In the genomic region with DNA sequence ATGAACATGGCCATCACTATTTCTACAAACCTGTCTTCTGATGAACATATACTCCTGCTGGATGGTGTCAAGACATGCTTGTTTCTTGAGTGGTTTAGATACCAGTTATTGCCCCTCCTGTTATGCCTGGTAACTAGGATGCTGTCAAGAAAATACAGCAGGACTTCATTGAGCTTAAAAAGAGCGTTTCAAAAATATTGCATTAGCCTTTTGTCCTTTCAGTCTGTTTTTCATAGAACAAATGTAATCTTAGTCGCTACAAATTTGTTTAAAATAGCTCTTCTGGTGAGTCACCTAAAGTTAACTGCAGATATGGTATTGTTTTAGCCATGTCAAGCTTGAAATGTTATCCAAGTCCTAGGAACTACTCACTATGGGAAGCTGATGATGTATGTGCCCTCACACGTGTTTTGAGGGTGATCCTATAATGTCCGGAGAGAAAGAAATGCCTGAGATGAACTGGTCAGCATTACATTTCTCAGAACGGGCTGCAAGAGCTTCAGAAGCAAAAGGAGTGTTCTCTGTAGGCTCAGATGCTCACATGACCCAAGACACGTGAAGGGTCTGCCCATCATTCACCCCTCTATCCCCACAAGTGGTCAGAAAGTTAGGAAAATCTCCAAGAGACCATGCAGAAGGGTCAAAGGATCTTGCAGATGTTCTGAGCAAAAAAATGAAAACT, we compare ENCODE assay signal across 1 cellular context.
TF ChIP-seq lines count a peak whose summit lies in the region.

No MANE protein-coding gene starts in this region.

TF ChIP-seq in SK-N-SH, 30 proteins besides CTCF, POLR2A, EP300 and RAD21 (continued from another document):
- TF ChIP-seq, protein P1, sequence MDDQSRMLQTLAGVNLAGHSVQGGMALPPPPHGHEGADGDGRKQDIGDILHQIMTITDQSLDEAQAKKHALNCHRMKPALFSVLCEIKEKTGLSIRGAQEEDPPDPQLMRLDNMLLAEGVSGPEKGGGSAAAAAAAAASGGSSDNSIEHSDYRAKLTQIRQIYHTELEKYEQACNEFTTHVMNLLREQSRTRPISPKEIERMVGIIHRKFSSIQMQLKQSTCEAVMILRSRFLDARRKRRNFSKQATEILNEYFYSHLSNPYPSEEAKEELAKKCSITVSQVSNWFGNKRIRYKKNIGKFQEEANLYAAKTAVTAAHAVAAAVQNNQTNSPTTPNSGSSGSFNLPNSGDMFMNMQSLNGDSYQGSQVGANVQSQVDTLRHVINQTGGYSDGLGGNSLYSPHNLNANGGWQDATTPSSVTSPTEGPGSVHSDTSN (IDR thresholded peaks at IDR 0.05): peak; percentile 69
- TF ChIP-seq FOSL2 (IDR thresholded peaks at IDR 0.05; ENCODE audit: borderline replicate concordance, low read depth) (peak; percentile 64), SIN3A (IDR thresholded peaks at IDR 0.05; ENCODE audit: borderline replicate concordance, low read depth, low read length) (no peak), EZH2phosphoT487 (IDR thresholded peaks at IDR 0.05; ENCODE audit: borderline replicate concordance, low read depth) (no peak), GABPA (IDR thresholded peaks at IDR 0.05; ENCODE audit: low read depth) (no peak), MXI1 (IDR thresholded peaks at IDR 0.05; ENCODE audit: low read depth, low read length) (no peak), RFX5 (IDR thresholded peaks at IDR 0.05; ENCODE audit: low read length) (no peak), NRF1 (IDR thresholded peaks at IDR 0.05; ENCODE audit: low read depth, low read length) (no peak), GATA2 (CRISPR knock-in tag; IDR thresholded peaks at IDR 0.05) (no peak), NFIC (IDR thresholded peaks at IDR 0.05; ENCODE audit: borderline replicate concordance) (peak; percentile 31; the same call in 1 of the 2 replicates), FOXJ3 (CRISPR knock-in tag; IDR thresholded peaks at IDR 0.05) (no peak), TEAD4 (IDR thresholded peaks at IDR 0.05; ENCODE audit: borderline replicate concordance, insufficient read depth) (peak; percentile 59; the same call in 1 of the 2 replicates), MEF2A (IDR thresholded peaks at IDR 0.05; ENCODE audit: borderline replicate concordance, low read depth) (peak; percentile 68), SMC3 (IDR thresholded peaks at IDR 0.05; ENCODE audit: low read depth, low read length) (no peak), TCF12 (IDR thresholded peaks at IDR 0.05) (peak; percentile 84), YY1 (IDR thresholded peaks at IDR 0.05; ENCODE audit: low read depth) (no peak), RCOR1 (IDR thresholded peaks at IDR 0.05; ENCODE audit: low read length) (no peak), ELF1 (IDR thresholded peaks at IDR 0.05) (no peak), RXRA (IDR thresholded peaks at IDR 0.05; ENCODE audit: borderline replicate concordance, low read depth) (peak; percentile 63; the same call in 1 of the 2 replicates), FOXM1 (IDR thresholded peaks at IDR 0.05; ENCODE audit: low read depth) (0 out of 2 replicates have a peak, but pooled peaks have one; percentile 34), POLR2AphosphoS5 (IDR thresholded peaks at IDR 0.05; ENCODE audit: low read depth, low read length) (peak; percentile 29; the same call in 1 of the 2 replicates)
- TF ChIP-seq, protein P2, sequence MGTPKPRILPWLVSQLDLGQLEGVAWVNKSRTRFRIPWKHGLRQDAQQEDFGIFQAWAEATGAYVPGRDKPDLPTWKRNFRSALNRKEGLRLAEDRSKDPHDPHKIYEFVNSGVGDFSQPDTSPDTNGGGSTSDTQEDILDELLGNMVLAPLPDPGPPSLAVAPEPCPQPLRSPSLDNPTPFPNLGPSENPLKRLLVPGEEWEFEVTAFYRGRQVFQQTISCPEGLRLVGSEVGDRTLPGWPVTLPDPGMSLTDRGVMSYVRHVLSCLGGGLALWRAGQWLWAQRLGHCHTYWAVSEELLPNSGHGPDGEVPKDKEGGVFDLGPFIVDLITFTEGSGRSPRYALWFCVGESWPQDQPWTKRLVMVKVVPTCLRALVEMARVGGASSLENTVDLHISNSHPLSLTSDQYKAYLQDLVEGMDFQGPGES (IDR thresholded peaks at IDR 0.05; ENCODE audit: low read depth, low read length): no peak
- TF ChIP-seq, protein P3, sequence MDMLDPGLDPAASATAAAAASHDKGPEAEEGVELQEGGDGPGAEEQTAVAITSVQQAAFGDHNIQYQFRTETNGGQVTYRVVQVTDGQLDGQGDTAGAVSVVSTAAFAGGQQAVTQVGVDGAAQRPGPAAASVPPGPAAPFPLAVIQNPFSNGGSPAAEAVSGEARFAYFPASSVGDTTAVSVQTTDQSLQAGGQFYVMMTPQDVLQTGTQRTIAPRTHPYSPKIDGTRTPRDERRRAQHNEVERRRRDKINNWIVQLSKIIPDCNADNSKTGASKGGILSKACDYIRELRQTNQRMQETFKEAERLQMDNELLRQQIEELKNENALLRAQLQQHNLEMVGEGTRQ (IDR thresholded peaks at IDR 0.05; ENCODE audit: borderline replicate concordance, low read depth, low read length): no peak
- TF ChIP-seq, protein P4, sequence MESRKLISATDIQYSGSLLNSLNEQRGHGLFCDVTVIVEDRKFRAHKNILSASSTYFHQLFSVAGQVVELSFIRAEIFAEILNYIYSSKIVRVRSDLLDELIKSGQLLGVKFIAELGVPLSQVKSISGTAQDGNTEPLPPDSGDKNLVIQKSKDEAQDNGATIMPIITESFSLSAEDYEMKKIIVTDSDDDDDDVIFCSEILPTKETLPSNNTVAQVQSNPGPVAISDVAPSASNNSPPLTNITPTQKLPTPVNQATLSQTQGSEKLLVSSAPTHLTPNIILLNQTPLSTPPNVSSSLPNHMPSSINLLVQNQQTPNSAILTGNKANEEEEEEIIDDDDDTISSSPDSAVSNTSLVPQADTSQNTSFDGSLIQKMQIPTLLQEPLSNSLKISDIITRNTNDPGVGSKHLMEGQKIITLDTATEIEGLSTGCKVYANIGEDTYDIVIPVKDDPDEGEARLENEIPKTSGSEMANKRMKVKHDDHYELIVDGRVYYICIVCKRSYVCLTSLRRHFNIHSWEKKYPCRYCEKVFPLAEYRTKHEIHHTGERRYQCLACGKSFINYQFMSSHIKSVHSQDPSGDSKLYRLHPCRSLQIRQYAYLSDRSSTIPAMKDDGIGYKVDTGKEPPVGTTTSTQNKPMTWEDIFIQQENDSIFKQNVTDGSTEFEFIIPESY (IDR thresholded peaks at IDR 0.05; ENCODE audit: borderline replicate concordance, low read depth): no peak
- TF ChIP-seq, protein P5, sequence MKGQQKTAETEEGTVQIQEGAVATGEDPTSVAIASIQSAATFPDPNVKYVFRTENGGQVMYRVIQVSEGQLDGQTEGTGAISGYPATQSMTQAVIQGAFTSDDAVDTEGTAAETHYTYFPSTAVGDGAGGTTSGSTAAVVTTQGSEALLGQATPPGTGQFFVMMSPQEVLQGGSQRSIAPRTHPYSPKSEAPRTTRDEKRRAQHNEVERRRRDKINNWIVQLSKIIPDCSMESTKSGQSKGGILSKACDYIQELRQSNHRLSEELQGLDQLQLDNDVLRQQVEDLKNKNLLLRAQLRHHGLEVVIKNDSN (IDR thresholded peaks at IDR 0.05; ENCODE audit: borderline replicate concordance, low read depth): no peak
